8 cellular contexts compared by ENCODE assay signal in genomic region chr3:14508966-14509795, GRCh38.
DNase-seq lines count a peak whose midpoint lies in the region; TF ChIP-seq lines count a peak whose summit lies in the region.

No MANE protein-coding gene starts in this region.

- H3K36me3 ChIP-seq in KMS-11 (ENCODE audit: insufficient read depth) (no peaks in the 10 kb centered on the region), iPS-18a (ENCODE audit: control insufficient read depth, low read depth, low read length) (no peaks in the 10 kb centered on the region)

- H3K27me3 ChIP-seq in KMS-11 (ENCODE audit: insufficient read depth, low read depth) (no peaks in the 10 kb centered on the region), iPS-18a (ENCODE audit: control insufficient read depth, insufficient read depth, low read length) (no peaks in the 10 kb centered on the region)

- H3K9ac ChIP-seq in KMS-11 (no peak overlapping the region), iPS-18a (ENCODE audit: low read length) (no peak overlapping the region)

- no peak overlapping the region for H2AFZ ChIP-seq in KMS-11 (ENCODE audit: low read depth)

- H3K4me1 ChIP-seq in KMS-11 (ENCODE audit: low read depth, poor library complexity, severe bottlenecking) (no peaks in the 10 kb centered on the region), iPS-18a (ENCODE audit: control insufficient read depth, low read depth, low read length) (no peaks in the 10 kb centered on the region)

- H3K4me3 ChIP-seq in KMS-11 (IDR thresholded peaks at IDR 0.05; ENCODE audit: insufficient read depth, low read depth, low read length), result no peak overlapping the region
- peak overlapping the region; percentile 40 for H3K4me3 ChIP-seq in iPS-18a (ENCODE audit: low read length)

- peak in 2 of 3 experiments; percentile 12 to 58 for DNase-seq in NCI-H1417 (lab: John Stamatoyannopoulos, UW)
- DNase-seq in NCI-H1417 treated with DMSO at 0.1 percent for 48 hours (lab: John Stamatoyannopoulos, UW), result no peak
- DNase-seq in T-helper 22 cell (ENCODE audit: low read depth), result peak; percentile 18
- peak; percentile 68 for DNase-seq in astrocyte of the hippocampus (ENCODE audit: low read depth, low spot score)
- DNase-seq in stimulated activated CD4-positive, alpha-beta T cell treated with anti-CD3 and anti-CD28 coated beads, Interleukin-15, amount 100 ng/mL, for 24 hours, result peak; percentile 84
- DNase-seq in hippocampal formation (lab: John Stamatoyannopoulos, UW), result no peak

- TF ChIP-seq CTCF in KMS-11 (conservative IDR thresholded peaks at IDR 0.05; ENCODE audit: low read depth, low read length), result peak; percentile 63

- no peak overlapping the region for H3K4me2 ChIP-seq in KMS-11

- H3K79me2 ChIP-seq in KMS-11 (ENCODE audit: insufficient read depth, low read depth), result no peaks in the 10 kb centered on the region

- H3K27ac ChIP-seq in KMS-11 (no peak overlapping the region), iPS-18a (ENCODE audit: low read length) (no peak overlapping the region)

- no peaks in the 10 kb centered on the region for H3K9me3 ChIP-seq in iPS-18a (ENCODE audit: control insufficient read depth, low read depth, low read length)

- no peaks in the 10 kb centered on the region for H4K20me1 ChIP-seq in KMS-11 (ENCODE audit: insufficient read depth)

Comparison
In these comparisons a context has a peak if more than half of its experiments do, and no peak if none do; other contexts are left out.
1. DNase-seq: peak in NCI-H1417 (2 of 3), T-helper 22 cell (single experiment), astrocyte of the hippocampus (single experiment) and stimulated activated CD4-positive, alpha-beta T cell treated with anti-CD3 and anti-CD28 coated beads, Interleukin-15, amount 100 ng/mL, for 24 hours (single experiment); none in NCI-H1417 treated with DMSO at 0.1 percent for 48 hours (single experiment) and hippocampal formation (0 of 2).